1 cellular context compared by ENCODE assay signal in genomic region chr16:69339289-69340094, GRCh38.
TF ChIP-seq lines count a peak whose summit lies in the region.

TSS of gene COG8 (minus strand) at chr16:69339564. CDS start at chr16:69339552, 12 bp downstream.
TSS of gene NIP7 (plus strand) at chr16:69339772. CDS start at chr16:69339830, 58 bp downstream.

TF ChIP-seq in HEK293, 187 proteins besides CTCF, POLR2A, EP300 and RAD21 (continued from another document and continues in another):
- TF ChIP-seq ZNF26 (tag by site-specific recombination; IDR thresholded peaks at IDR 0.05) (no peak), ZNF423 (tag by site-specific recombination; IDR thresholded peaks at IDR 0.05) (no peak), ZNF626 (tag by site-specific recombination; IDR thresholded peaks at IDR 0.05) (no peak), ZBTB6 (tag by site-specific recombination; IDR thresholded peaks at IDR 0.05) (peak; percentile 82; the same call in 1 of the 2 replicates), ZNF157 (tag by site-specific recombination; IDR thresholded peaks at IDR 0.05) (no peak), ZNF341 (tag by site-specific recombination; IDR thresholded peaks at IDR 0.05; ENCODE audit: low read depth) (0 out of 2 replicates have a peak, but pooled peaks have one; percentile 33), IKZF3 (tag by site-specific recombination; IDR thresholded peaks at IDR 0.05) (no peak), SALL2 (tag by site-specific recombination; IDR thresholded peaks at IDR 0.05; ENCODE audit: borderline replicate concordance) (no peak), KLF8 (tag by site-specific recombination; IDR thresholded peaks at IDR 0.05) (peak; percentile 73), ZBTB8A (tag by site-specific recombination; IDR thresholded peaks at IDR 0.05) (no peak; the same call in 1 of the 2 replicates), ZNF366 (tag by site-specific recombination; conservative IDR thresholded peaks at IDR 0.05) (no peak), ZXDB (tag by site-specific recombination; IDR thresholded peaks at IDR 0.05) (peak; percentile 82), ZNF248 (tag by site-specific recombination; IDR thresholded peaks at IDR 0.05) (no peak), ZNF660 (tag by site-specific recombination; IDR thresholded peaks at IDR 0.05) (peak; percentile 82), ZNF837 (tag by site-specific recombination; IDR thresholded peaks at IDR 0.05) (no peak), ZNF280C (tag by site-specific recombination; IDR thresholded peaks at IDR 0.05) (no peak), PRDM1 (tag by site-specific recombination; IDR thresholded peaks at IDR 0.05) (peak; percentile 73), ZBTB11 (tag by site-specific recombination; conservative IDR thresholded peaks at IDR 0.05; ENCODE audit: low read depth) (peak; percentile 98), ZNF266 (tag by site-specific recombination; IDR thresholded peaks at IDR 0.05; ENCODE audit: low read depth) (no peak), SP7 (tag by site-specific recombination; IDR thresholded peaks at IDR 0.05) (peak; percentile 69), ZNF221 (tag by site-specific recombination; IDR thresholded peaks at IDR 0.05; ENCODE audit: borderline replicate concordance) (no peak), ATF2 (tag by site-specific recombination; IDR thresholded peaks at IDR 0.05; ENCODE audit: low read depth) (no peak), ZNF548 (tag by site-specific recombination; IDR thresholded peaks at IDR 0.05) (no peak), ZBTB44 (tag by site-specific recombination; IDR thresholded peaks at IDR 0.05) (no peak), INSM2 (tag by site-specific recombination; IDR thresholded peaks at IDR 0.05) (0 out of 2 replicates have a peak, but pooled peaks have one; percentile 22), ZNF843 (tag by site-specific recombination; IDR thresholded peaks at IDR 0.05) (no peak; the same call in none of the 2 replicates), OVOL3 (tag by site-specific recombination; IDR thresholded peaks at IDR 0.05) (no peak), ZNF549 (tag by site-specific recombination; IDR thresholded peaks at IDR 0.05) (no peak), ZNF777 (tag by site-specific recombination; IDR thresholded peaks at IDR 0.05; ENCODE audit: borderline replicate concordance) (no peak), ELK4 (IDR thresholded peaks at IDR 0.05; ENCODE audit: borderline replicate concordance, low read depth, low read length) (0 out of 2 replicates have a peak, but pooled peaks have one; percentile 65), HOXA7 (CRISPR knock-in tag; IDR thresholded peaks at IDR 0.05; ENCODE audit: borderline replicate concordance) (no peak), ZNF513 (tag by site-specific recombination; IDR thresholded peaks at IDR 0.05) (peak; percentile 13; the same call in 1 of the 2 replicates), ZNF580 (tag by site-specific recombination; IDR thresholded peaks at IDR 0.05) (peak; percentile 93), ZBTB21 (tag by site-specific recombination; IDR thresholded peaks at IDR 0.05) (peak; percentile 67), ZNF132 (tag by site-specific recombination; IDR thresholded peaks at IDR 0.05; ENCODE audit: borderline replicate concordance) (no peak), ZBTB26 (tag by site-specific recombination; optimal IDR thresholded peaks at IDR 0.05) (peak; percentile 94), MEIS1 (CRISPR knock-in tag; IDR thresholded peaks at IDR 0.05; ENCODE audit: borderline replicate concordance) (no peak), ZNF335 (tag by site-specific recombination; conservative IDR thresholded peaks at IDR 0.05) (peak; percentile 96), ZNF544 (tag by site-specific recombination; IDR thresholded peaks at IDR 0.05) (no peak), ZSCAN5A (tag by site-specific recombination; IDR thresholded peaks at IDR 0.05) (no peak)
